ENCODE assay signal across 23 cellular contexts in the genomic region with DNA sequence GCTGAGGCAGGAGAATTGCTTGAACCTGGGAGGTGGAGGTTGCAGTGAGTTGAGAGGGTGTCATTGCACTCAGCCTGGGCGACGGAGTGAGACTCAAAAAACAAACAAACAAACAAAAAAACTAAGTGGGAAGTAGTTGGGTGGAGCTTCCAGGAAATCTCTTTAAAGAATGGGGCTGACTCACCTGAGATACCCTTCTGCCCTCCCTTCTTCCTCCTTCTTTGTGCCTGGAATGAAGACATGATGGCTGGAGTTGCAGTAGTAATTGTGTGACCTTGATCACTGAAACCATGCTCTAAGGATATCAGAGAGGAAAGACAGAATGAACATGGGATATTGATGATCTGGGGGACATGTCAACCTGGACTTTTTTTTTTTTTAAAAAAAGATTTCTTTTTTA.
"Had no signal": no experiment of that assay in that cellular context is flagged by ENCODE, and none has a peak within 500 bp of the region (broad histone marks: within the 10 kb centered on the region; RNA-seq: fewer than 3 reads in every experiment).

No MANE protein-coding gene starts in this region.

- H3K4me1 ChIP-seq: adrenal gland, colonic mucosa, suprapubic skin had no signal

- ATAC-seq: activated T-helper 17 cell treated with anti-CD3 and anti-CD28 coated beads, Interleukin-2, amount 50 U/mL, for 72 hours; heart right ventricle; left lung; naive thymus-derived CD4-positive, alpha-beta T cell; stimulated activated naive CD8-positive, alpha-beta T cell treated with anti-CD3 and anti-CD28 coated beads, Interleukin-15, amount 100 ng/mL, for 72 hours had no signal

- H3K27ac ChIP-seq: adrenal gland, colonic mucosa, heart right ventricle, left lung, suprapubic skin, tibial nerve, vagina had no signal

- H3K36me3 Mint-ChIP-seq: activated naive CD8-positive, alpha-beta T cell had no signal

- H3K4me3 Mint-ChIP-seq: activated naive CD8-positive, alpha-beta T cell; activated T-cell treated with anti-CD3 and anti-CD28 coated beads, Interleukin-2, amount 50 U/mL, for 24 hours; activated T-helper 17 cell treated with anti-CD3 and anti-CD28 coated beads, Interleukin-2, amount 50 U/mL, for 72 hours; central memory CD8-positive, alpha-beta T cell; naive thymus-derived CD4-positive, alpha-beta T cell; neural crest cell; stimulated activated naive CD8-positive, alpha-beta T cell treated with anti-CD3 and anti-CD28 coated beads, Interleukin-15, amount 100 ng/mL, for 72 hours had no signal

- H3K27me3 ChIP-seq: adrenal gland, colonic mucosa, heart right ventricle, left lung, suprapubic skin, tibial nerve, vagina had no signal

- H3K4me3 ChIP-seq: adrenal gland, colonic mucosa, heart right ventricle, left lung, lung, suprapubic skin, tibial nerve, vagina had no signal

- DNase-seq: activated CD4-positive, alpha-beta T cell treated with anti-CD3 and anti-CD28 coated beads for 1 hour; activated CD4-positive, alpha-beta T cell treated with anti-CD3 and anti-CD28 coated beads, Interleukin-2, amount 50 U/mL, for 1 hour; activated T-cell treated with anti-CD3 and anti-CD28 coated beads, Interleukin-2, amount 50 U/mL, for 24 hours; adrenal gland; heart right ventricle; left lung; naive thymus-derived CD4-positive, alpha-beta T cell; stimulated activated CD4-positive, alpha-beta T cell treated with anti-CD3 and anti-CD28 coated beads, Interleukin-12 subunit alpha, Interleukin-12 subunit beta, amount 100 ng/mL, for 4 hours; stimulated activated CD4-positive, alpha-beta T cell treated with anti-CD3 and anti-CD28 coated beads, Interleukin-4, amount 100 ng/mL, for 4 hours; stimulated activated naive CD8-positive, alpha-beta T cell treated with anti-CD3 and anti-CD28 coated beads, Interleukin-15, amount 100 ng/mL, for 72 hours; T-helper 1 cell had no signal

- H3K36me3 ChIP-seq: adrenal gland, colonic mucosa, heart right ventricle, left lung, suprapubic skin, tibial nerve, vagina had no signal

- H3K27ac Mint-ChIP-seq: activated naive CD8-positive, alpha-beta T cell; activated T-cell treated with anti-CD3 and anti-CD28 coated beads, Interleukin-2, amount 50 U/mL, for 24 hours; activated T-helper 17 cell treated with anti-CD3 and anti-CD28 coated beads, Interleukin-2, amount 50 U/mL, for 72 hours; stimulated activated naive CD8-positive, alpha-beta T cell treated with anti-CD3 and anti-CD28 coated beads, Interleukin-15, amount 100 ng/mL, for 72 hours had no signal

- FAIRE-seq: astrocyte, TTC549 had no signal

- H3K9me3 ChIP-seq: adrenal gland, colonic mucosa, heart right ventricle, left lung, suprapubic skin, tibial nerve, vagina had no signal

- H3K27me3 Mint-ChIP-seq: activated naive CD8-positive, alpha-beta T cell; activated T-cell treated with anti-CD3 and anti-CD28 coated beads, Interleukin-2, amount 50 U/mL, for 24 hours; activated T-helper 17 cell treated with anti-CD3 and anti-CD28 coated beads, Interleukin-2, amount 50 U/mL, for 72 hours; naive thymus-derived CD4-positive, alpha-beta T cell; progenitor cell of endocrine pancreas; stimulated activated naive CD8-positive, alpha-beta T cell treated with anti-CD3 and anti-CD28 coated beads, Interleukin-15, amount 100 ng/mL, for 72 hours had no signal

- H3K9me3 Mint-ChIP-seq: activated T-cell treated with anti-CD3 and anti-CD28 coated beads, Interleukin-2, amount 50 U/mL, for 24 hours; activated T-helper 17 cell treated with anti-CD3 and anti-CD28 coated beads, Interleukin-2, amount 50 U/mL, for 72 hours; central memory CD8-positive, alpha-beta T cell; naive thymus-derived CD4-positive, alpha-beta T cell; neural crest cell; stimulated activated naive CD8-positive, alpha-beta T cell treated with anti-CD3 and anti-CD28 coated beads, Interleukin-15, amount 100 ng/mL, for 72 hours had no signal
